Comparison of ENCODE assay signal across 8 cellular contexts in genomic region chr19:45638930-45639729, GRCh38. TPM values are rescaled to one million over a fixed set of nuclear protein-coding genes. Genes with fewer than 3 reads are reported as not detected.
DNase-seq lines count a peak whose midpoint lies in the region; ATAC-seq lines count a peak whose summit lies in the region.

EML2 (minus strand) TSS chr19:45639397; CDS start chr19:45639376, 21 bp downstream.

- WGBS in esophagus, 2 donors = 2% methylated on average over 49 to 52 of the region's 52 CpGs
- 5% methylated on average over 52 of the region's 52 CpGs for WGBS in thymus

- H3K27me3 ChIP-seq in esophagus (ENCODE audit: control insufficient read depth in 1 of 2, insufficient read depth in 2 of 2, low read length in 2 of 2) (no peaks in the 10 kb centered on the region), thymus (ENCODE audit: control insufficient read depth, insufficient read depth) (peaks cover 8% of the 10 kb centered on the region)

- peak; percentile 15 to 30 for ATAC-seq in naive thymus-derived CD8-positive, alpha-beta T cell
- no peak for ATAC-seq in HG03039 (IDR thresholded peaks at IDR 0.05; ENCODE audit: unreplicated experiment)

- H3K36me3 ChIP-seq in esophagus (ENCODE audit: control insufficient read depth in 2 of 2, insufficient read depth in 2 of 2, low read length in 1 of 2) (no peaks in the 10 kb centered on the region), thymus (ENCODE audit: control insufficient read depth, insufficient read depth) (peaks cover 5% of the 10 kb centered on the region)

- no peaks in the 10 kb centered on the region for H3K9me3 ChIP-seq in esophagus (ENCODE audit: control insufficient read depth in 2 of 2, insufficient read depth in 1 of 2, low read depth in 1 of 2, low read length in 1 of 2)
- no peaks in the 10 kb centered on the region for H3K9me3 ChIP-seq in thymus (ENCODE audit: control insufficient read depth)

- H3K9me3 Mint-ChIP-seq in naive thymus-derived CD8-positive, alpha-beta T cell = no peaks in the 10 kb centered on the region

- peak; percentile 52 for DNase-seq in NCI-H1436 (lab: John Stamatoyannopoulos, UW)
- DNase-seq in NCI-H1436 treated with DMSO at 0.1 percent for 48 hours (lab: John Stamatoyannopoulos, UW) = no peak
- peak; percentile 38 to 51 for DNase-seq in NCI-H526 (lab: John Stamatoyannopoulos, UW)
- DNase-seq in activated T-cell treated with anti-CD3 and anti-CD28 coated beads for 24 hours (ENCODE audit: low read depth) = peak; percentile 43
- DNase-seq in naive thymus-derived CD8-positive, alpha-beta T cell = peak in 9 of 10 donors; percentile 14 to 68 (median 46)

- POLR2A ChIA-PET in naive thymus-derived CD8-positive, alpha-beta T cell (lab: Charles Lee) = interaction anchor here (0.5 to 2.6 kb wide), 5 partner anchors 26 to 93 kb away, joined by 3 to 6 read pairs (median 4); partner anchors contain the start of gene OPA3

- no peaks in the 10 kb centered on the region for H3K27me3 Mint-ChIP-seq in naive thymus-derived CD8-positive, alpha-beta T cell

- peaks cover 0 to 3% (median 0%) of the 10 kb centered on the region in 3 donors for H3K36me3 Mint-ChIP-seq in naive thymus-derived CD8-positive, alpha-beta T cell

- peak within 1 kb of the TSS; percentile 72 to 95 (median 92) for H3K27ac Mint-ChIP-seq in naive thymus-derived CD8-positive, alpha-beta T cell

- H3K27ac ChIP-seq in esophagus (ENCODE audit: low read depth in 2 of 2, low read length in 1 of 2) (peak within 1 kb of the TSS; percentile 54 to 62), thymus (ENCODE audit: low read depth) (peak within 1 kb of the TSS; percentile 61)

- H3K4me3 ChIP-seq in esophagus (ENCODE audit: low read depth in 1 of 2, low read length in 2 of 2) = peak within 1 kb of the TSS; percentile 64 to 66
- H3K4me3 ChIP-seq in thymus (ENCODE audit: low read length) = peak within 1 kb of the TSS; percentile 86

- peak within 1 kb of the TSS; percentile 90 to 97 (median 96) for H3K4me3 Mint-ChIP-seq in naive thymus-derived CD8-positive, alpha-beta T cell

- peaks cover 27 to 47% (median 43%) of the 10 kb centered on the region in 4 donors for H3K4me1 Mint-ChIP-seq in naive thymus-derived CD8-positive, alpha-beta T cell

- H3K4me1 ChIP-seq in esophagus (ENCODE audit: control insufficient read depth in 2 of 2, insufficient read depth in 2 of 2, low read length in 1 of 2) (peaks cover 3 to 12% of the 10 kb centered on the region in 2 donors), thymus (ENCODE audit: control insufficient read depth, insufficient read depth, low read length) (peaks cover 17% of the 10 kb centered on the region)

RNA-seq across cellular contexts. Expression of gene EML2, which starts in this region (rescaled TPM):
- polyA plus RNA-seq in esophagus (10 to 100 TPM; 55.3 to 56.5 TPM), thymus (55.2 TPM)
- total RNA-seq in naive thymus-derived CD8-positive, alpha-beta T cell = 10 to 100 TPM; 52.1 to 56.8 TPM
- polyA plus RNA-seq in naive thymus-derived CD8-positive, alpha-beta T cell = 10 to 100 TPM in 2 of 3 donors, 1 to 10 TPM in 1; 8.8 to 17.8 (median 11.5) TPM
